22 cellular contexts compared by ENCODE assay signal in the genomic region with DNA sequence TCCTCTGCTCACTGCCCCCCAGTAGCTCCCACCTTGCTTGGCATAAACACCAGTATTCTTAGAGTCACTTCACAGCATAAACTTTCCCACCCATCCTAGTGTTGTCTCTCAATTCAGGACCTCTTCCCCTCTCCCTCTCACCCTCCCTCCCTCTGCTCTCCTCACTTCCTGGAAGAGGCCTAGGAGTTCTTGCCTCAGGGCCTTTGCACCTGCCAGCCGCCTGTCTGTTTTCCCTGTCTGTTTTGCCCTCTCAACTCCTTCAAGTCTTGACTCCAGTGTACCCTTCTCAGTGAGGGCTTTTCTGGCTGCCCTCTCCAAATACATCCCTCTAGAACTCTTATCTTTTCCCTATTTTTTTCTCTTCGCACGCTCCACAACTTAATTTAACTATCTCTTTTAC.
"Had no signal": no experiment of that assay in that cellular context is flagged by ENCODE, and none has a peak within 500 bp of the region (broad histone marks: within the 10 kb centered on the region; RNA-seq: fewer than 3 reads in every experiment).

No MANE protein-coding gene starts in this region.

- H3K27me3 ChIP-seq: ovary, right atrium auricular region, right lobe of liver, stomach, testis, thyroid gland, upper lobe of left lung had no signal

- H3K4me2 ChIP-seq: smooth muscle cell had no signal

- DNase-seq: hypothalamus; immature natural killer cell; left colon; lower lobe of right lung; midbrain; mucosa of descending colon; naive thymus-derived CD4-positive, alpha-beta T cell; ovary; right lobe of liver; stimulated activated CD4-positive, alpha-beta T cell treated with anti-CD3 and anti-CD28 coated beads, Interleukin-1b, Interleukin-23, amount 100 ng/mL, for 48 hours; stimulated activated CD4-positive, alpha-beta T cell treated with anti-CD3 and anti-CD28 coated beads, Interleukin-2, amount 100 ng/mL, for 48 hours; stimulated activated naive B cell treated with anti-CD40 and anti-IgM and Interleukin-4, amounts not matched to agents 10 μg/mL and 1 μg/mL and 100 μg/mL, for 72 hours; stimulated activated naive CD8-positive, alpha-beta T cell treated with anti-CD3 and anti-CD28 coated beads, Interleukin-15, Interleukin-2, amounts not matched to agents 100 U/mL and 50 U/mL, for 24 hours; stomach; testis; thyroid gland; transverse colon had no signal

- H3K4me3 ChIP-seq: left lung, lower lobe of right lung, mucosa of descending colon, ovary, right atrium auricular region, right lobe of liver, smooth muscle cell, stomach, thyroid gland, transverse colon, upper lobe of left lung had no signal

- H3K9me3 ChIP-seq: left lung, lower lobe of right lung, mucosa of descending colon, ovary, right atrium auricular region, right lobe of liver, stomach, testis, thyroid gland, transverse colon, upper lobe of left lung had no signal

- H3K36me3 ChIP-seq: left lung, lower lobe of right lung, ovary, right atrium auricular region, right lobe of liver, stomach, thyroid gland, transverse colon, upper lobe of left lung had no signal

- H3K4me1 ChIP-seq: left lung, right lobe of liver, testis, transverse colon had no signal

- H3K27ac ChIP-seq: left lung, lower lobe of right lung, ovary, right atrium auricular region, right lobe of liver, stomach, testis, thyroid gland, transverse colon, upper lobe of left lung had no signal

- ATAC-seq: left colon; left lung; mucosa of descending colon; naive thymus-derived CD4-positive, alpha-beta T cell; natural killer cell treated with Interleukin-12 subunit alpha and Interleukin-12 subunit beta and Interleukin-15 and Interleukin-18, amount 100 ng/mL, for 72 hours; stimulated activated naive B cell treated with anti-CD40 and anti-IgM and Interleukin-4, amounts not matched to agents 10 μg/mL and 1 μg/mL and 100 μg/mL, for 72 hours; stimulated activated naive CD8-positive, alpha-beta T cell treated with anti-CD3 and anti-CD28 coated beads, Interleukin-15, Interleukin-2, amounts not matched to agents 100 U/mL and 50 U/mL, for 24 hours had no signal
